ENCODE assay signal across 21 cellular contexts in the genomic region with DNA sequence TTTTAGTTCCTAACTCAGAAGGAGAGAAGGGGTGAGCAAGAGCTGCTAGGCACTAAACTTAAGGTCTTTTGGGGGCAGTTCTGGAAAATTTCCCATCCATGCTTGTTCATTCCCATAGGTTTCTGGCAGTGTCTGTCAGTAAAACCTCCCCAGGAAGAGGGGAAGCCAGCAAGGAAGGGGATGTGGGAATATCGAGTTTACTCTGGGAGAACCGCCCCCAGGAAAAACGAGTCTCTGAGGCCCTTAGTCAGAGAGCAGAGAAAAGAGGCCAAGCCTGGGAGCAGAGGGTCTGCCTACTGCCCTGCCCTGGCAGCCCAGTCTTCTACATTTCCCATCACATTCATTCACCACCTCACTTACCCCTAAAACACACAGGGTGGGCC. TPM values are rescaled to one million over a fixed set of nuclear protein-coding genes. Genes with fewer than 3 reads are reported as not detected.
DNase-seq lines count a peak whose midpoint lies in the region; ATAC-seq and TF ChIP-seq lines count a peak whose summit lies in the region.
"Had no signal": no experiment of that assay in that cellular context is flagged by ENCODE, and none has a peak within 500 bp of the region (broad histone marks: within the 10 kb centered on the region; RNA-seq: fewer than 3 reads in every experiment).

No MANE protein-coding gene starts in this region.

- TF ChIP-seq CTCF in PC-3 (conservative IDR thresholded peaks at IDR 0.05; ENCODE audit: low read depth, low read length) (no peak), gastroesophageal sphincter (IDR thresholded peaks at IDR 0.05) (no peak)

- DNase-seq in ELR (ENCODE audit: low read depth) (peak; percentile 33), PC-3 (peak; percentile 76), substantia nigra (lab: John Stamatoyannopoulos, UW) (no peak), NCI-H187 (lab: John Stamatoyannopoulos, UW) (no peak), NCI-H345 treated with DMSO at 0.1 percent for 48 hours (lab: John Stamatoyannopoulos, UW; ENCODE audit: unreplicated experiment) (no peak)
- DNase-seq: activated CD4-positive, alpha-beta T cell treated with anti-CD3 and anti-CD28 coated beads, Interleukin-2, amount 50 U/mL, for 48 hours; activated CD8-positive, alpha-beta memory T cell treated with anti-CD3 and anti-CD28 coated beads, Interleukin-2, amount 50 U/mL, for 48 hours; CD8-positive, alpha-beta T cell; left lung; NCI-H1092; NCI-H187 treated with DMSO at 0.1 percent for 48 hours; NCI-H226; NCI-H774; right lobe of liver; stimulated activated CD4-positive, alpha-beta T cell treated with anti-CD3 and anti-CD28 coated beads, Interleukin-4, amount 100 ng/mL, for 4 hours; stimulated activated naive CD4-positive, alpha-beta T cell treated with Interleukin-2 at 50 U/mL for 16 hours had no signal

- WGBS in gastroesophageal sphincter (ENCODE audit: low coverage in 1 of 2), 2 donors: 45 to 55% methylated on average over 3 of the region's 3 CpGs

- ATAC-seq in PC-3 (peak; percentile 26; the same call in 1 of the 2 replicates), gastroesophageal sphincter (no peak), HG03342 (IDR thresholded peaks at IDR 0.05; ENCODE audit: unreplicated experiment) (no peak)
- ATAC-seq: CD8-positive, alpha-beta T cell; HepG2; left lung; right lobe of liver had no signal

- CTCF ChIA-PET in PC-3 (lab: Charles Lee): interaction anchor here (0.5 kb wide), 1 partner anchor 882 kb away, joined by 4 read pairs; no protein-coding TSS in a partner anchor

- no peaks in the 10 kb centered on the region for H3K79me2 ChIP-seq in PC-3 (ENCODE audit: low read length)

- H3K36me3 ChIP-seq in PC-3 (ENCODE audit: low read depth, low read length): no peaks in the 10 kb centered on the region
- no peaks in the 10 kb centered on the region for H3K36me3 ChIP-seq in gastroesophageal sphincter
- H3K36me3 ChIP-seq: left lung, right lobe of liver had no signal

- H3K4me1 ChIP-seq in PC-3 (ENCODE audit: insufficient read depth, low read length) (peaks cover 71% of the 10 kb centered on the region), gastroesophageal sphincter (peaks cover 0 to 43% (median 3%) of the 10 kb centered on the region in 3 donors)
- H3K4me1 ChIP-seq: left lung, right lobe of liver had no signal

- H3K9me3 ChIP-seq in PC-3 (ENCODE audit: low read length) (no peaks in the 10 kb centered on the region), gastroesophageal sphincter (no peaks in the 10 kb centered on the region)
- H3K9me3 ChIP-seq: left lung, right lobe of liver had no signal

- no TSS peak for BruUV-seq in PC-3 (replicated peaks; lab: Mats Ljungman, UMichigan)

- peak overlapping the region; percentile 87 for H3K4me2 ChIP-seq in PC-3 (ENCODE audit: low read length)

- peak overlapping the region; percentile 41 for H2AFZ ChIP-seq in PC-3 (ENCODE audit: low read length)

- H3K27ac ChIP-seq in PC-3 (ENCODE audit: low read length): peak overlapping the region; percentile 82
- H3K27ac ChIP-seq in gastroesophageal sphincter: peak overlapping the region in 3 of 4 donors; percentile 9 to 32 (median 14)
- H3K27ac ChIP-seq in substantia nigra (ENCODE audit: low read depth, low read length, poor library complexity, severe bottlenecking): peak overlapping the region; percentile 19
- H3K27ac ChIP-seq: epithelial cell of prostate, HL-60, right lobe of liver had no signal

- peaks cover 4% of the 10 kb centered on the region for H3F3A ChIP-seq in PC-3 (ENCODE audit: low read length, unreplicated experiment)

- no peaks in the 10 kb centered on the region for H4K20me1 ChIP-seq in PC-3 (ENCODE audit: low read length)

- no peaks in the 10 kb centered on the region for H3K9me2 ChIP-seq in PC-3 (replicated peaks; ENCODE audit: low read length)

- H3K27me3 ChIP-seq in PC-3 (ENCODE audit: low read length): no peaks in the 10 kb centered on the region
- H3K27me3 ChIP-seq in gastroesophageal sphincter: no peaks in the 10 kb centered on the region
- H3K27me3 ChIP-seq: left lung, right lobe of liver had no signal

- H3K9ac ChIP-seq in PC-3 (ENCODE audit: low read length): peak overlapping the region; percentile 41

- no peak for TF ChIP-seq POLR2A in gastroesophageal sphincter (IDR thresholded peaks at IDR 0.05)

- intact Hi-C loops in PC-3 (cut with micrococcal nuclease): loop anchor here (2.0 to 10.0 kb wide), 3 partner anchors 20 to 140 kb away; a partner anchor contains a TSS

- TF ChIP-seq EP300 in gastroesophageal sphincter (IDR thresholded peaks at IDR 0.05): no peak

- H3K4me3 ChIP-seq in PC-3 (ENCODE audit: low read length) (peak overlapping the region; percentile 49), gastroesophageal sphincter (no peak overlapping the region)
- H3K4me3 ChIP-seq: left lung, right lobe of liver had no signal

- POLR2A ChIA-PET in PC-3 (lab: Charles Lee; ENCODE audit: unreplicated experiment): interaction anchor here (0.6 kb wide), 1 partner anchor 33 kb away, joined by 3 read pairs; no protein-coding TSS in a partner anchor

RNA-seq across cellular contexts. Expression of a gene that starts 55.9 kb away (rescaled TPM):
- 4.7 and 6.5 TPM in 2 replicates for total RNA-seq in PC-3 (2014; rRNA removed)
- total RNA-seq in gastroesophageal sphincter: 10 to 100 TPM in 3 of 4 donors, 1 to 10 TPM in 1; 9.2 to 24.7 (median 20.2) TPM
- total RNA-seq: HepG2 had no signal

Comparison
In these comparisons a context has a peak if more than half of its experiments do, and no peak if none do; other contexts are left out.
1. DNase-seq: peak in ELR (single experiment) and PC-3 (single experiment); none in substantia nigra (0 of 49), NCI-H187 (0 of 2) and NCI-H345 treated with DMSO at 0.1 percent for 48 hours (single experiment).
2. H3K27ac ChIP-seq: peak in every context shown above with its lines; median percentile 82 in PC-3; 19 in substantia nigra; 14 in gastroesophageal sphincter.